Comparison of ENCODE assay signal across 8 cellular contexts in the genomic region with DNA sequence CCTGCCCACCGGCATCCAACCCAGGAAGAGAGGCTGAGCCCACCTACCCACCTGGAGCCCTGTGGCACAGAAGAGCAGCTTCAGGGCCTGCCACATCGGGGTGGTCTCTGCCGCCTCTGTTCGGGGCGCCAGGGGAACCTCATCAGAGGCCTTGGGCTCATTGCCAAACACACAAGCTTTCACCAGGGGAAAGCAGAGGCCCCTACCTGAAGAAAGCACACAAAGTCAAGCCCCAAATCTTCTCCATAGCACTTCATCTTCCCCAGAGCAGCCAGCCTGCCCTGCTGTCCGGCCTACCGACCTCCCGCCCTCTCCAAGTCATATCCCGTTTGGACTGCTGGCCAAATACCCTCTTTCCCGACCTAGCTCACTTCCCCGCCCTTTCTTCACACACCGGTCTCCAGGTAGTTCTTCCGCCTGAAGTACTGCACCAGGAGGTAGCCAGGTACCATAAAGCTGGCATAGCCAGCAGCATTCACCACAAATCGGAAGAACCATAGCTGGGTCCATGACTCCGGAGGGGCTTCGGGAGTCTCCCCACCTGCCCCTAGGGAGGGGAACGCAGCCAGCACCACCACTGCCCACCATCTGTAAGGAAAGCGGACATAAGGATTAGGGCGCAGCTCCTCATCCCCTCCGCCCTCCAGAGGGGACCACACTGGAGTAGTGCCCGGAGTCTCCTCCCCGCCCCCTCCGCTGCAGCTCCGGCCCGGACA. TPM values are rescaled to one million over a fixed set of nuclear protein-coding genes. Genes with fewer than 3 reads are reported as not detected.
DNase-seq lines count a peak whose midpoint lies in the region; ATAC-seq and TF ChIP-seq lines count a peak whose summit lies in the region.

No MANE protein-coding gene starts in this region.

- peak; percentile 1 for ATAC-seq in HG03280 (IDR thresholded peaks at IDR 0.05; ENCODE audit: unreplicated experiment)
- ATAC-seq in activated naive CD4-positive, alpha-beta T cell treated with anti-CD3 and anti-CD28 coated beads, Interleukin-2, amount 50 U/mL, for 72 hours: peak in 1 of 2 donors; percentile 9
- no peak for ATAC-seq in stimulated activated memory B cell treated with anti-CD40 and anti-IgM and Interleukin-4, amounts not matched to agents 10 μg/mL and 1 μg/mL and 100 μg/mL, for 72 hours
- no peak for ATAC-seq in GM19351 (IDR thresholded peaks at IDR 0.05; ENCODE audit: unreplicated experiment)

- H3K9me3 Mint-ChIP-seq in CD14-positive monocyte: no peaks in the 10 kb centered on the region
- no peaks in the 10 kb centered on the region for H3K9me3 Mint-ChIP-seq in activated naive CD4-positive, alpha-beta T cell treated with anti-CD3 and anti-CD28 coated beads, Interleukin-2, amount 50 U/mL, for 72 hours
- H3K9me3 Mint-ChIP-seq in stimulated activated memory B cell treated with anti-CD40 and anti-IgM and Interleukin-4, amounts not matched to agents 10 μg/mL and 1 μg/mL and 100 μg/mL, for 72 hours: no peaks in the 10 kb centered on the region

- peak overlapping the region in 6 of 7 donors; percentile 13 to 78 (median 70) for H3K27ac Mint-ChIP-seq in CD14-positive monocyte
- peak overlapping the region; percentile 99 to 100 for H3K27ac Mint-ChIP-seq in activated naive CD4-positive, alpha-beta T cell treated with anti-CD3 and anti-CD28 coated beads, Interleukin-2, amount 50 U/mL, for 72 hours
- H3K27ac Mint-ChIP-seq in stimulated activated memory B cell treated with anti-CD40 and anti-IgM and Interleukin-4, amounts not matched to agents 10 μg/mL and 1 μg/mL and 100 μg/mL, for 72 hours: peak overlapping the region; percentile 98

- peaks cover 0 to 6% (median 2%) of the 10 kb centered on the region in 3 donors for H3K27me3 Mint-ChIP-seq in CD14-positive monocyte (ENCODE audit: low read depth in 3 of 3)
- no peaks in the 10 kb centered on the region for H3K27me3 Mint-ChIP-seq in stimulated activated memory B cell treated with anti-CD40 and anti-IgM and Interleukin-4, amounts not matched to agents 10 μg/mL and 1 μg/mL and 100 μg/mL, for 72 hours

- peak overlapping the region; percentile 79 to 84 for H3K4me3 Mint-ChIP-seq in CD14-positive monocyte
- H3K4me3 Mint-ChIP-seq in stimulated activated memory B cell treated with anti-CD40 and anti-IgM and Interleukin-4, amounts not matched to agents 10 μg/mL and 1 μg/mL and 100 μg/mL, for 72 hours: peak overlapping the region; percentile 87

- H3K4me1 Mint-ChIP-seq in CD14-positive monocyte: peaks cover 50% of the 10 kb centered on the region
- H3K4me1 Mint-ChIP-seq in stimulated activated memory B cell treated with anti-CD40 and anti-IgM and Interleukin-4, amounts not matched to agents 10 μg/mL and 1 μg/mL and 100 μg/mL, for 72 hours: peaks cover 89% of the 10 kb centered on the region

- no peaks in the 10 kb centered on the region for H3K9me3 ChIP-seq in iPS-18c (ENCODE audit: control insufficient read depth, insufficient read depth, low read length)

- H3K4me3 ChIP-seq in iPS-18c (ENCODE audit: insufficient read depth, low read depth, low read length): peak overlapping the region; percentile 84

- TF ChIP-seq CTCF in CD14-positive monocyte (IDR thresholded peaks at IDR 0.05): no peak

- intact Hi-C loops in CD14-positive monocyte (cut with micrococcal nuclease): loop anchor here (5.0 kb wide), 3 partner anchors 34 to 159 kb away; a partner anchor contains a TSS

- no peak for DNase-seq in CD14-positive monocyte (ENCODE audit: low spot score)
- DNase-seq in activated naive CD4-positive, alpha-beta T cell treated with anti-CD3 and anti-CD28 coated beads, Interleukin-2, amount 50 U/mL, for 72 hours (ENCODE audit: low spot score in 2 of 2): no peak
- DNase-seq in NK-92 treated with Interleukin-12 subunit alpha and Interleukin-12 subunit beta, amount 100 ng/mL, for 24 hours (lab: John Stamatoyannopoulos, UW): no peak
- DNase-seq in SKM-1 treated with dmso at 0.1 percent for 144 hours (lab: John Stamatoyannopoulos, UW; ENCODE audit: unreplicated experiment): no peak

- H3K36me3 Mint-ChIP-seq in CD14-positive monocyte: peaks cover 73 to 77% of the 10 kb centered on the region in 2 donors
- H3K36me3 Mint-ChIP-seq in activated naive CD4-positive, alpha-beta T cell treated with anti-CD3 and anti-CD28 coated beads, Interleukin-2, amount 50 U/mL, for 72 hours: peaks cover 37 to 44% of the 10 kb centered on the region in 2 donors
- peaks cover 89% of the 10 kb centered on the region for H3K36me3 Mint-ChIP-seq in stimulated activated memory B cell treated with anti-CD40 and anti-IgM and Interleukin-4, amounts not matched to agents 10 μg/mL and 1 μg/mL and 100 μg/mL, for 72 hours

RNA-seq across cellular contexts. Expression of a gene that starts 0.9 kb away (rescaled TPM):
- 10 to 100 TPM; 17.4 to 30.6 TPM for polyA plus RNA-seq in CD14-positive monocyte
- 10 to 100 TPM; 18.3 to 23.8 TPM for total RNA-seq in activated naive CD4-positive, alpha-beta T cell treated with anti-CD3 and anti-CD28 coated beads, Interleukin-2, amount 50 U/mL, for 72 hours

RNA-seq across cellular contexts. Expression of a gene that starts 8.9 kb away (rescaled TPM):
- polyA plus RNA-seq in CD14-positive monocyte: 10 to 100 TPM; 19.9 to 23.2 TPM
- total RNA-seq in activated naive CD4-positive, alpha-beta T cell treated with anti-CD3 and anti-CD28 coated beads, Interleukin-2, amount 50 U/mL, for 72 hours: 10 to 100 TPM; 17.7 to 19.9 TPM

RNA-seq across cellular contexts. Expression of a gene that starts 9.5 kb away (rescaled TPM):
- polyA plus RNA-seq in CD14-positive monocyte: 100 to 1,000 TPM; 119 to 145 TPM
- total RNA-seq in activated naive CD4-positive, alpha-beta T cell treated with anti-CD3 and anti-CD28 coated beads, Interleukin-2, amount 50 U/mL, for 72 hours: 1,000 to 10,000 TPM; 1,343 to 1,701 TPM

RNA-seq across cellular contexts. Expression of a gene that starts 13.8 kb away (rescaled TPM):
- not detected for polyA plus RNA-seq in CD14-positive monocyte
- total RNA-seq in activated naive CD4-positive, alpha-beta T cell treated with anti-CD3 and anti-CD28 coated beads, Interleukin-2, amount 50 U/mL, for 72 hours: under 1 TPM in 1 of 2 donors, not detected in 1; 0.20 TPM

RNA-seq across cellular contexts. Expression of a gene that starts 33.1 kb away (rescaled TPM):
- polyA plus RNA-seq in CD14-positive monocyte: 10 to 100 TPM; 14.3 to 15.0 TPM
- 10 to 100 TPM; 37.1 to 56.5 TPM for total RNA-seq in activated naive CD4-positive, alpha-beta T cell treated with anti-CD3 and anti-CD28 coated beads, Interleukin-2, amount 50 U/mL, for 72 hours
